18 cellular contexts compared by ENCODE assay signal in the genomic region with DNA sequence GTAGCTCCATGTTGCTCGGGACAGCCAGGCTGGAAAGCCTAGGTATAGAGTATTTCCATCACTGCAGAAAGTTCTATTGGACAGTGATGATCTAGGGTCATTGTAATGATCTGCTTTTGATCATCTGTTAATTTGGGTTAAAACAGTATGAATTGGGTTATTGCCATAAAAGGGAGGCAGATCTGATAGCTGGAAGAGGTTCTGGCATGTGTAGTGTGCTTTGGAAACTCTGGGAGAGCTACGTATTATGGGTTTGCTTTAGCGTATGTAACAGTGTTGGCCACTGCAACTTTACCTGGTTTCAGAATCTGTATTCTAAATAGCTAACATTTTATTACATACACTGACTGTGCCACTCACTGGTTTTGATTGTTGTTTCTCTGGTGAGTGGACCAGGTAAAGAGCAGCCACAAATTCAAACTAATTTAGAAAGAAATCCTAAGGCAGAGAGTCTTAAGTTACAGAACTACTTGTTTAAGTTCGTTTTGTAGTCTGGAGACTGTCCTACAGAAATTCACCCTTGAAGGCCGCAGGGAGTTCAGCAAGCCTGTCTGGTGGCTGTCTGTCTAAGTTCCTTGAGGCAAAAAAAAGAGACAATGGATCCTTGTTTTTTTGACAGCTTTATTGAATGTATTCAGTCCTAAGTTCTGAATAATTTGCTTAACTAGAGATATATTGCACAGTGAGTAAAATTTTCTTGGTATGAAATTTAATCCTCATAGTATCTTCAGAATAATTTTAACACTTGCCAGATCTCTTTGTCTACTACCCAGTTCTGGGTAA.
A peak's percentile ranks its signal among the peaks of the same experiment; 100 is the strongest.
DNase-seq lines count a peak whose midpoint lies in the region; ATAC-seq and TF ChIP-seq lines count a peak whose summit lies in the region.
"Had no signal": no experiment of that assay in that cellular context is flagged by ENCODE, and none has a peak within 500 bp of the region (broad histone marks: within the 10 kb centered on the region; RNA-seq: fewer than 3 reads in every experiment).

No MANE protein-coding gene starts in this region.

- TF ChIP-seq CTCF in cardiac muscle cell (IDR thresholded peaks at IDR 0.05; ENCODE audit: low read depth, low read length) (no peak), heart left ventricle (IDR thresholded peaks at IDR 0.05) (no peak)

- H3K9me3 ChIP-seq in cardiac muscle cell (ENCODE audit: low read depth) (no peaks in the 10 kb centered on the region), heart left ventricle (no peaks in the 10 kb centered on the region)
- H3K9me3 ChIP-seq: left lung, upper lobe of left lung had no signal

- TF ChIP-seq POLR2A in heart left ventricle (IDR thresholded peaks at IDR 0.05) = no peak

- H3K27ac ChIP-seq in cardiac muscle cell = peak overlapping the region; percentile 93
- H3K27ac ChIP-seq in heart left ventricle = peak overlapping the region in 2 of 12 donors; percentile 9 to 20

- ATAC-seq in heart left ventricle (no peak), HG02870 (IDR thresholded peaks at IDR 0.05; ENCODE audit: unreplicated experiment) (no peak), GM21723 (IDR thresholded peaks at IDR 0.05; ENCODE audit: unreplicated experiment) (no peak)
- ATAC-seq: activated CD4-positive, CD25-positive, alpha-beta regulatory T cell treated with anti-CD3 and anti-CD28 coated beads, Interleukin-2, amount 50 U/mL, for 24 hours; activated naive CD8-positive, alpha-beta T cell treated with anti-CD3 and anti-CD28 coated beads, Interleukin-2, amount 50 U/mL, for 24 hours; left lung; stimulated activated effector memory CD8-positive, alpha-beta T cell treated with anti-CD3 and anti-CD28 coated beads, Interleukin-12 subunit alpha, Interleukin-12 subunit beta, amount 100 ng/mL, for 72 hours had no signal

- no peaks in the 10 kb centered on the region for H3K36me3 ChIP-seq in cardiac muscle cell
- no peaks in the 10 kb centered on the region for H3K36me3 ChIP-seq in heart left ventricle
- H3K36me3 ChIP-seq: left lung, upper lobe of left lung had no signal

- H3K27me3 ChIP-seq in cardiac muscle cell (no peaks in the 10 kb centered on the region), heart left ventricle (no peaks in the 10 kb centered on the region)
- H3K27me3 ChIP-seq: left lung, upper lobe of left lung had no signal

- 74 to 78% (median 77%) methylated on average over 5 of the region's 5 CpGs for WGBS in heart left ventricle, 4 donors

- intact Hi-C loops in heart left ventricle (cut with DNase I) = no loop called here

- peaks cover 25% of the 10 kb centered on the region for H3K4me1 ChIP-seq in cardiac muscle cell (ENCODE audit: low read depth)
- H3K4me1 ChIP-seq in heart left ventricle = peaks cover 0 to 41% (median 24%) of the 10 kb centered on the region in 12 donors

- no peak overlapping the region for H3K4me3 ChIP-seq in cardiac muscle cell
- H3K4me3 ChIP-seq in heart left ventricle = no peak overlapping the region
- H3K4me3 ChIP-seq: left lung, upper lobe of left lung had no signal

- peak in 1 of 2 donors; percentile 25 for DNase-seq in cardiac muscle cell (ENCODE audit: low read depth in 1 of 2, low spot score in 1 of 2)
- no peak for DNase-seq in heart left ventricle
- DNase-seq in astrocyte of the hippocampus (ENCODE audit: low read depth, low spot score) = peak; percentile 43
- DNase-seq in islet precursor cell = peak; percentile 88
- DNase-seq in activated CD4-positive, alpha-beta T cell treated with anti-CD3 and anti-CD28 coated beads for 48 hours = no peak
- DNase-seq in D341Med (ENCODE audit: low spot score) = no peak
- DNase-seq: activated naive CD8-positive, alpha-beta T cell treated with anti-CD3 and anti-CD28 coated beads, Interleukin-2, amount 50 U/mL, for 24 hours; DMS79 treated with DMSO at 0.1 percent for 48 hours; foreskin fibroblast; left lung; NCI-H2081; posterior cingulate gyrus; T-helper 9 cell; upper lobe of left lung had no signal

Comparison
In these comparisons a context has a peak if more than half of its experiments do, and no peak if none do; other contexts are left out.
1. DNase-seq: peak in astrocyte of the hippocampus (single experiment) and islet precursor cell (single experiment); none in heart left ventricle (0 of 5), activated CD4-positive, alpha-beta T cell treated with anti-CD3 and anti-CD28 coated beads for 48 hours (single experiment) and D341Med (single experiment).